22 cellular contexts compared by ENCODE assay signal in the genomic region with DNA sequence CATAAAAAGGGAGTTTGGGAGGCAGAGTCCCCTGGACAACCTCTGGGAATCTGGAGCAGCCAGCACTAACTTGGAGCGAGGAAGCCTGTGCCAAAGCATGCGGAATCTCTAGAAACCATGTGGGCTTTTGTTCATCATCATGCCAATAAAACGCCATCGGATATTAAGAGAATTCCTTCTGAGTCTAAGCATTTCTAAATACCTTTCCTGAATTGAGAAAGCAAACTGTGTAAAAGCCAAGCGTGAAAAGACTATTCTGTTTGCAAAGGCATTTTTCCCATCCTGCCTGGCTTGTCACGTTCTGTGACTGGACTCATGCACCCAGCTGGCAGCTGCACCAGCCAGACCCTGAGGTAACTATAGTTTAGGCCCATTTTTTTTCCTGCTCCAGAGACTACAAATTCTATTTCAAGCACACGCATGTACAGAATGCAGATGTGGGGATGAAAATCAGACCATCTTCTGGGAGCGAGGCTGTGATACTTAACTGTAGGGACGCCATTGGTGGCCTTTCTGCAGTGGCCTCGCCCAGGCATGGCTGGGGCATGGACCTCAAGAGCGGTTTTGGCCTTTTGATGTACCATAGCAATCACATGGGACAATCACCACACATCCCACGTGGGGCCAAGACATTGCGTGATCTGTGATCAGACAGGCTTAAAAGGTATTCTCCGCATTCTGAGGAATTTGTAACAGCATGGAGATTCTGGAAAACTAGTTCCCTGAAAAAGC.
DNase-seq lines count a peak whose midpoint lies in the region; ATAC-seq and TF ChIP-seq lines count a peak whose summit lies in the region.
"Had no signal": no experiment of that assay in that cellular context is flagged by ENCODE, and none has a peak within 500 bp of the region (broad histone marks: within the 10 kb centered on the region; RNA-seq: fewer than 3 reads in every experiment).

No MANE protein-coding gene starts in this region.

- H3K9me3 Mint-ChIP-seq in Caco-2 (ENCODE audit: unreplicated experiment), result no peaks in the 10 kb centered on the region
- H3K9me3 Mint-ChIP-seq: activated CD4-positive, alpha-beta memory T cell treated with anti-CD3 and anti-CD28 coated beads, Interleukin-2, amount 10 ng/mL, durations not matched to agents 7 days and 5 days; activated naive CD8-positive, alpha-beta T cell treated with anti-CD3 and anti-CD28 coated beads, Interleukin-2, amount 50 U/mL, for 24 hours; nephron; T-helper 1 cell treated with Interleukin-12 subunit alpha and Interleukin-12 subunit beta and Interleukin-4 antibody, amounts not matched to agents 30 μg/mL and 1 μg/mL, for 36 hours; WTC11 had no signal

- H3K27me3 ChIP-seq in Caco-2 (replicated peaks; ENCODE audit: control insufficient read depth, insufficient read depth, low read length) (no peaks in the 10 kb centered on the region), SK-N-SH (ENCODE audit: insufficient read depth) (no peaks in the 10 kb centered on the region), smooth muscle cell (ENCODE audit: low read depth) (no peaks in the 10 kb centered on the region)
- H3K27me3 ChIP-seq: heart right ventricle, tibial nerve had no signal

- ATAC-seq in GM18907 (IDR thresholded peaks at IDR 0.05; ENCODE audit: unreplicated experiment), result no peak
- ATAC-seq: activated naive CD8-positive, alpha-beta T cell treated with anti-CD3 and anti-CD28 coated beads, Interleukin-2, amount 50 U/mL, for 24 hours; activated T-cell treated with anti-CD3 and anti-CD28 coated beads, Interleukin-2, amount 50 U/mL, for 72 hours; WTC11 had no signal

- DNase-seq in Caco-2, result no peak
- DNase-seq in SK-N-SH, result no peak
- peak; percentile 86 for DNase-seq in fibroblast of the aortic adventitia (ENCODE audit: low read depth)
- DNase-seq in smooth muscle cell (lab: John Stamatoyannopoulos, UW; ENCODE audit: unreplicated experiment), result no peak
- DNase-seq in ureter (ENCODE audit: low spot score), result no peak
- DNase-seq in cardiac septum (ENCODE audit: low spot score), result no peak
- DNase-seq in OCI-M2 (lab: John Stamatoyannopoulos, UW; ENCODE audit: unreplicated experiment), result no peak
- DNase-seq: activated CD4-positive, alpha-beta memory T cell treated with anti-CD3 and anti-CD28 coated beads, Interleukin-2, amount 10 ng/mL, durations not matched to agents 7 days and 5 days; activated naive CD8-positive, alpha-beta T cell treated with anti-CD3 and anti-CD28 coated beads, Interleukin-2, amount 50 U/mL, for 24 hours; activated T-cell treated with anti-CD3 and anti-CD28 coated beads, Interleukin-2, amount 50 U/mL, for 72 hours; cerebellar nuclear complex; effector memory CD4-positive, alpha-beta T cell; heart right ventricle; KBM-7; NCI-H187 treated with DMSO at 0.1 percent for 48 hours; SHP77; stimulated activated CD4-positive, alpha-beta T cell treated with anti-CD3 and anti-CD28 coated beads, Interleukin-12 subunit alpha, Interleukin-12 subunit beta, amount 100 ng/mL, for 4 hours had no signal

- no peak overlapping the region for H3K4me3 Mint-ChIP-seq in Caco-2 (ENCODE audit: unreplicated experiment)
- H3K4me3 Mint-ChIP-seq: activated CD4-positive, alpha-beta memory T cell treated with anti-CD3 and anti-CD28 coated beads, Interleukin-2, amount 10 ng/mL, durations not matched to agents 7 days and 5 days; activated naive CD8-positive, alpha-beta T cell treated with anti-CD3 and anti-CD28 coated beads, Interleukin-2, amount 50 U/mL, for 24 hours; activated T-cell treated with anti-CD3 and anti-CD28 coated beads, Interleukin-2, amount 50 U/mL, for 72 hours; nephron; T-helper 1 cell treated with Interleukin-12 subunit alpha and Interleukin-12 subunit beta and Interleukin-4 antibody, amounts not matched to agents 30 μg/mL and 1 μg/mL, for 36 hours; WTC11 had no signal

- no peaks in the 10 kb centered on the region for H3K79me2 ChIP-seq in SK-N-SH (ENCODE audit: insufficient read depth)
- no peaks in the 10 kb centered on the region for H3K79me2 ChIP-seq in smooth muscle cell (ENCODE audit: low read depth)

- 75% methylated on average over 14 of the region's 14 CpGs for WGBS in SK-N-SH (ENCODE audit: low lambda C conversion rate)
- 93% methylated on average over 14 of the region's 14 CpGs for WGBS in smooth muscle cell (ENCODE audit: low lambda C conversion rate)

- H3K27ac ChIP-seq in SK-N-SH (ENCODE audit: low read depth in 2 of 2, low read length in 1 of 2) (peak overlapping the region; percentile 61 to 72), smooth muscle cell (ENCODE audit: low read depth) (peak overlapping the region; percentile 64)
- H3K27ac ChIP-seq: heart right ventricle, tibial nerve had no signal

- no peaks in the 10 kb centered on the region for H3K9me2 ChIP-seq in SK-N-SH

- no peak for TF ChIP-seq CTCF in Caco-2 (IDR thresholded peaks at IDR 0.05; ENCODE audit: insufficient read depth in 1 of 2, low read depth in 1 of 2, low read length in 1 of 2, severe bottlenecking in 1 of 2, unreplicated experiment in 1 of 2)
- no peak for TF ChIP-seq CTCF in SK-N-SH (IDR thresholded peaks at IDR 0.05)
- TF ChIP-seq CTCF in fibroblast of the aortic adventitia (IDR thresholded peaks at IDR 0.05; ENCODE audit: insufficient read depth, low read length), result no peak
- no peak for TF ChIP-seq CTCF in smooth muscle cell (IDR thresholded peaks at IDR 0.05; ENCODE audit: borderline replicate concordance, insufficient read depth, poor library complexity, severe bottlenecking)

- TF ChIP-seq RAD21 in SK-N-SH (IDR thresholded peaks at IDR 0.05; ENCODE audit: low read length), result no peak

- no peaks in the 10 kb centered on the region for H4K20me1 ChIP-seq in SK-N-SH (ENCODE audit: insufficient read depth)
- H4K20me1 ChIP-seq in smooth muscle cell (ENCODE audit: low read depth), result no peaks in the 10 kb centered on the region

- POLR2A ChIA-PET in Caco-2 (lab: Charles Lee), result no interaction called here
- POLR2A ChIA-PET in SK-N-SH (lab: Yijun Ruan, JAX), result no interaction called here

- H3K36me3 ChIP-seq in Caco-2 (ENCODE audit: control insufficient read depth, insufficient read depth, low read length) (0 out of 2 replicates have a peak, but pooled peaks cover 1% of the 10 kb centered on the region), SK-N-SH (replicated peaks in 1 of 2; ENCODE audit: control insufficient read depth in 1 of 2, insufficient read depth in 2 of 2, low read length in 1 of 2) (no peaks in the 10 kb centered on the region), smooth muscle cell (ENCODE audit: low read depth) (no peaks in the 10 kb centered on the region)

- H3K9ac ChIP-seq in SK-N-SH (no peak overlapping the region), smooth muscle cell (ENCODE audit: low read depth) (peak overlapping the region; percentile 2)

- no peak overlapping the region for H3K4me3 ChIP-seq in Caco-2 (ENCODE audit: low read depth, low read length)
- H3K4me3 ChIP-seq in SK-N-SH (ENCODE audit: low read depth in 2 of 2, low read length in 1 of 2), result no peak overlapping the region
- no peak overlapping the region for H3K4me3 ChIP-seq in fibroblast of the aortic adventitia (ENCODE audit: low read depth, low read length)
- H3K4me3 ChIP-seq in smooth muscle cell, result no peak overlapping the region
- H3K4me3 ChIP-seq: heart right ventricle, tibial nerve had no signal

- BruUV-seq in Caco-2 (replicated peaks; lab: Mats Ljungman, UMichigan), result no TSS peak

- peaks cover 30% of the 10 kb centered on the region for H3K4me1 Mint-ChIP-seq in Caco-2 (ENCODE audit: low read depth, unreplicated experiment)
- H3K4me1 Mint-ChIP-seq: activated CD4-positive, alpha-beta memory T cell treated with anti-CD3 and anti-CD28 coated beads, Interleukin-2, amount 10 ng/mL, durations not matched to agents 7 days and 5 days; activated naive CD8-positive, alpha-beta T cell treated with anti-CD3 and anti-CD28 coated beads, Interleukin-2, amount 50 U/mL, for 24 hours; nephron had no signal

- CTCF ChIA-PET in Caco-2 (lab: Charles Lee), result no interaction called here
- CTCF ChIA-PET in SK-N-SH (lab: Yijun Ruan, JAX), result interaction anchor here (1.1 kb wide), 1 partner anchor 91 kb away, joined by 4 read pairs; no protein-coding TSS in a partner anchor

- H3K36me3 Mint-ChIP-seq in Caco-2 (ENCODE audit: insufficient read depth, unreplicated experiment), result peaks cover 44% of the 10 kb centered on the region
- H3K36me3 Mint-ChIP-seq: WTC11 had no signal

- intact Hi-C loops in Caco-2 (cut with micrococcal nuclease; ENCODE audit: unreplicated experiment) (no loop called here), cardiac septum (cut with DNase I) (no loop called here)

- no peaks in the 10 kb centered on the region for H3F3A ChIP-seq in SK-N-SH (replicated peaks; ENCODE audit: insufficient read depth)
- no peaks in the 10 kb centered on the region for H3F3A ChIP-seq in smooth muscle cell (ENCODE audit: low read depth)

- H3K4me2 ChIP-seq in SK-N-SH (peak overlapping the region; percentile 26; the same call in 1 of the 2 replicates), smooth muscle cell (no peak overlapping the region)

- H3K27ac Mint-ChIP-seq in Caco-2 (ENCODE audit: unreplicated experiment), result peak overlapping the region; percentile 76
- H3K27ac Mint-ChIP-seq: activated CD4-positive, alpha-beta memory T cell treated with anti-CD3 and anti-CD28 coated beads, Interleukin-2, amount 10 ng/mL, durations not matched to agents 7 days and 5 days; activated naive CD8-positive, alpha-beta T cell treated with anti-CD3 and anti-CD28 coated beads, Interleukin-2, amount 50 U/mL, for 24 hours; activated T-cell treated with anti-CD3 and anti-CD28 coated beads, Interleukin-2, amount 50 U/mL, for 72 hours; T-helper 1 cell treated with Interleukin-12 subunit alpha and Interleukin-12 subunit beta and Interleukin-4 antibody, amounts not matched to agents 30 μg/mL and 1 μg/mL, for 36 hours; WTC11 had no signal

- peak; percentile 6 to 26; a peak in 1 of 4 replicates for TF ChIP-seq EP300 in SK-N-SH (IDR thresholded peaks at IDR 0.05; ENCODE audit: borderline replicate concordance in 1 of 2, low read depth in 1 of 2, low read length in 1 of 2)

- H2AFZ ChIP-seq in SK-N-SH (ENCODE audit: low read depth), result no peak overlapping the region
- H2AFZ ChIP-seq in smooth muscle cell (ENCODE audit: low read depth), result no peak overlapping the region

- H3K4me1 ChIP-seq in Caco-2 (peaks cover 28% of the 10 kb centered on the region), SK-N-SH (ENCODE audit: control insufficient read depth in 1 of 2, insufficient read depth in 2 of 2, low read depth in 1 of 2, low read length in 1 of 2) (peaks cover 0 to 6% of the 10 kb centered on the region in 2 experiments; a peak in 1 of 4 replicates), smooth muscle cell (ENCODE audit: low read depth) (no peaks in the 10 kb centered on the region)
- H3K4me1 ChIP-seq: tibial nerve had no signal

- H3K9me3 ChIP-seq in Caco-2 (no peaks in the 10 kb centered on the region), SK-N-SH (no peaks in the 10 kb centered on the region), smooth muscle cell (replicated peaks; ENCODE audit: low read depth) (no peaks in the 10 kb centered on the region)
- H3K9me3 ChIP-seq: heart right ventricle, tibial nerve had no signal

- H3K27me3 Mint-ChIP-seq in Caco-2 (ENCODE audit: insufficient read depth, unreplicated experiment), result no peaks in the 10 kb centered on the region
- H3K27me3 Mint-ChIP-seq: activated naive CD8-positive, alpha-beta T cell treated with anti-CD3 and anti-CD28 coated beads, Interleukin-2, amount 50 U/mL, for 24 hours had no signal

TF ChIP-seq in SK-N-SH, 30 proteins besides CTCF, POLR2A, EP300 and RAD21 (continues in another document):
- no peak for TF ChIP-seq FOSL2 (IDR thresholded peaks at IDR 0.05; ENCODE audit: borderline replicate concordance, low read depth)
